19 cellular contexts compared by ENCODE assay signal in genomic region chr7:138712652-138713051, GRCh38. TPM values are rescaled to one million over a fixed set of nuclear protein-coding genes. Genes with fewer than 3 reads are reported as not detected.
DNase-seq lines count a peak whose midpoint lies in the region; ATAC-seq and TF ChIP-seq lines count a peak whose summit lies in the region.
"Had no signal": no experiment of that assay in that cellular context is flagged by ENCODE, and none has a peak within 500 bp of the region (broad histone marks: within the 10 kb centered on the region; RNA-seq: fewer than 3 reads in every experiment).

No MANE protein-coding gene starts in this region.

- no peak overlapping the region for H2AFZ ChIP-seq in trophoblast cell (ENCODE audit: insufficient read depth, low read length, poor library complexity)
- H2AFZ ChIP-seq: GM23248 had no signal

- no peak overlapping the region for H3K23ac ChIP-seq in trophoblast cell (ENCODE audit: low read length)

- H3K27ac Mint-ChIP-seq in activated CD4-positive, alpha-beta T cell treated with anti-CD3 and anti-CD28 coated beads for 36 hours = no peak overlapping the region
- no peak overlapping the region for H3K27ac Mint-ChIP-seq in stimulated activated naive CD8-positive, alpha-beta T cell treated with anti-CD3 and anti-CD28 coated beads, Interleukin-15, amount 100 ng/mL, for 72 hours
- H3K27ac Mint-ChIP-seq in natural killer cell treated with Interleukin-12 subunit alpha and Interleukin-12 subunit beta and Interleukin-15 and Interleukin-18, amount 100 ng/mL, for 72 hours = no peak overlapping the region
- H3K27ac Mint-ChIP-seq: CD4-positive, alpha-beta memory T cell had no signal

- H4K91ac ChIP-seq in trophoblast cell (ENCODE audit: low read depth, low read length) = peak overlapping the region; percentile 34

- no peaks in the 10 kb centered on the region for H3K27me3 ChIP-seq in trophoblast cell (ENCODE audit: insufficient read depth, low read length)
- H3K27me3 ChIP-seq: BLaER1 had no signal

- H2BK120ac ChIP-seq in trophoblast cell (ENCODE audit: insufficient read depth, low read length, poor library complexity) = no peak overlapping the region

- H3K27me3 Mint-ChIP-seq in activated CD4-positive, alpha-beta T cell treated with anti-CD3 and anti-CD28 coated beads for 36 hours = peaks cover 2% of the 10 kb centered on the region
- H3K27me3 Mint-ChIP-seq in stimulated activated naive CD8-positive, alpha-beta T cell treated with anti-CD3 and anti-CD28 coated beads, Interleukin-15, amount 100 ng/mL, for 72 hours = peaks cover 8% of the 10 kb centered on the region
- peaks cover 13 to 27% of the 10 kb centered on the region in 2 donors for H3K27me3 Mint-ChIP-seq in natural killer cell treated with Interleukin-12 subunit alpha and Interleukin-12 subunit beta and Interleukin-15 and Interleukin-18, amount 100 ng/mL, for 72 hours

- no peaks in the 10 kb centered on the region for H3K9me3 Mint-ChIP-seq in activated CD4-positive, alpha-beta T cell treated with anti-CD3 and anti-CD28 coated beads for 36 hours (ENCODE audit: low read depth)
- no peaks in the 10 kb centered on the region for H3K9me3 Mint-ChIP-seq in stimulated activated naive CD8-positive, alpha-beta T cell treated with anti-CD3 and anti-CD28 coated beads, Interleukin-15, amount 100 ng/mL, for 72 hours
- H3K9me3 Mint-ChIP-seq in natural killer cell treated with Interleukin-12 subunit alpha and Interleukin-12 subunit beta and Interleukin-15 and Interleukin-18, amount 100 ng/mL, for 72 hours = no peaks in the 10 kb centered on the region
- H3K9me3 Mint-ChIP-seq: CD4-positive, alpha-beta memory T cell had no signal

- intact Hi-C loops in activated CD4-positive, alpha-beta T cell treated with anti-CD3 and anti-CD28 coated beads for 36 hours (cut with DNase I, micrococcal nuclease) = no loop called here
- intact Hi-C loops in lower leg skin (cut with DNase I; ENCODE audit: low total_unique reads) = no loop called here

- H3K27ac ChIP-seq in trophoblast cell (ENCODE audit: low read depth, low read length) = no peak overlapping the region
- H3K27ac ChIP-seq: 22Rv1, A549, BLaER1, GM23248 had no signal

- no peak overlapping the region for H3K9ac ChIP-seq in trophoblast cell (ENCODE audit: low read length)
- H3K9ac ChIP-seq: BLaER1, GM23248 had no signal

- no peak for TF ChIP-seq CTCF in lower leg skin (IDR thresholded peaks at IDR 0.05)

- CTCF ChIA-PET in activated CD4-positive, alpha-beta T cell treated with anti-CD3 and anti-CD28 coated beads for 36 hours (lab: Charles Lee) = no interaction called here

- no peaks in the 10 kb centered on the region for H3K79me2 ChIP-seq in trophoblast cell (ENCODE audit: control insufficient read depth, insufficient read depth, low read length, poor library complexity)

- peak overlapping the region; percentile 1 for H2BK12ac ChIP-seq in trophoblast cell (ENCODE audit: low read length)

- H3K18ac ChIP-seq in trophoblast cell (ENCODE audit: low read length) = no peak overlapping the region

- H3K4ac ChIP-seq in trophoblast cell (ENCODE audit: low read depth, low read length) = no peak overlapping the region

- peaks cover 15% of the 10 kb centered on the region for H3K4me1 Mint-ChIP-seq in activated CD4-positive, alpha-beta T cell treated with anti-CD3 and anti-CD28 coated beads for 36 hours
- peaks cover 14% of the 10 kb centered on the region for H3K4me1 Mint-ChIP-seq in stimulated activated naive CD8-positive, alpha-beta T cell treated with anti-CD3 and anti-CD28 coated beads, Interleukin-15, amount 100 ng/mL, for 72 hours
- peaks cover 2 to 4% of the 10 kb centered on the region in 2 donors for H3K4me1 Mint-ChIP-seq in natural killer cell treated with Interleukin-12 subunit alpha and Interleukin-12 subunit beta and Interleukin-15 and Interleukin-18, amount 100 ng/mL, for 72 hours (ENCODE audit: low read depth in 2 of 2)

- H2BK5ac ChIP-seq in trophoblast cell (ENCODE audit: low read depth, low read length, poor library complexity) = no peak overlapping the region

- no peak for DNase-seq in activated CD4-positive, alpha-beta T cell treated with anti-CD3 and anti-CD28 coated beads for 36 hours
- DNase-seq in activated CD4-positive, alpha-beta T cell treated with anti-CD3 and anti-CD28 coated beads for 1 hour = no peak
- DNase-seq in stimulated activated naive CD8-positive, alpha-beta T cell treated with anti-CD3 and anti-CD28 coated beads, Interleukin-15, Interleukin-2, amounts not matched to agents 100 U/mL and 50 U/mL, for 24 hours = no peak
- no peak for DNase-seq in stimulated activated naive CD8-positive, alpha-beta T cell treated with anti-CD3 and anti-CD28 coated beads, Interleukin-15, amount 100 ng/mL, for 72 hours
- DNase-seq in trophoblast cell (no peak), lower leg skin (ENCODE audit: low spot score in 2 of 2) (no peak), AG20443 (ENCODE audit: low spot score) (no peak)
- DNase-seq in natural killer cell treated with Interleukin-12 subunit alpha and Interleukin-12 subunit beta and Interleukin-15 and Interleukin-18, amount 100 ng/mL, for 72 hours (ENCODE audit: low spot score) = no peak
- DNase-seq: CD4-positive, alpha-beta memory T cell; DMS153; DMS79; GDM1; GM23248; HCEC 1CT had no signal

- H3K4me3 ChIP-seq in trophoblast cell (ENCODE audit: low read depth, low read length) (no peak overlapping the region), lower leg skin (ENCODE audit: low read depth, poor library complexity, severe bottlenecking) (no peak overlapping the region)
- H3K4me3 ChIP-seq: A549, BLaER1, GM23248 had no signal

- WGBS in trophoblast cell (ENCODE audit: extremely low coverage, insufficient coverage, insufficient read length) = no CpG with 5 or more reads among the region's 9 CpGs
- WGBS in lower leg skin, 2 donors = 94 to 95% methylated on average over 9 of the region's 9 CpGs

- no peaks in the 10 kb centered on the region for H3K36me3 ChIP-seq in trophoblast cell (ENCODE audit: control insufficient read depth in 1 of 2, insufficient read depth in 2 of 2, low read length in 2 of 2)
- H3K36me3 ChIP-seq: BLaER1 had no signal

- ATAC-seq in activated CD4-positive, alpha-beta T cell treated with anti-CD3 and anti-CD28 coated beads for 36 hours = peak; percentile 34
- peak; percentile 51 for ATAC-seq in stimulated activated naive CD8-positive, alpha-beta T cell treated with anti-CD3 and anti-CD28 coated beads, Interleukin-15, Interleukin-2, amounts not matched to agents 100 U/mL and 50 U/mL, for 24 hours
- no peak for ATAC-seq in stimulated activated naive CD8-positive, alpha-beta T cell treated with anti-CD3 and anti-CD28 coated beads, Interleukin-15, amount 100 ng/mL, for 72 hours
- ATAC-seq in natural killer cell treated with Interleukin-12 subunit alpha and Interleukin-12 subunit beta and Interleukin-15 and Interleukin-18, amount 100 ng/mL, for 72 hours = no peak
- ATAC-seq: A549 had no signal

- H4K8ac ChIP-seq in trophoblast cell (ENCODE audit: low read depth, low read length) = no peak overlapping the region

- H3K4me2 ChIP-seq in trophoblast cell (ENCODE audit: low read length) = no peak overlapping the region
- H3K4me2 ChIP-seq: A549, BLaER1 had no signal

- H3K9me3 ChIP-seq in trophoblast cell (ENCODE audit: insufficient read depth, low read depth, low read length) = no peaks in the 10 kb centered on the region
- H3K9me3 ChIP-seq: A549 had no signal

- H3K79me1 ChIP-seq in trophoblast cell (ENCODE audit: low read length) = peaks cover 8% of the 10 kb centered on the region

- no peak overlapping the region for H4K12ac ChIP-seq in trophoblast cell (ENCODE audit: low read depth, low read length)

- no peak overlapping the region for H3K14ac ChIP-seq in trophoblast cell (ENCODE audit: low read length)

- H3K4me1 ChIP-seq in trophoblast cell (ENCODE audit: control insufficient read depth in 1 of 2, insufficient read depth in 2 of 2, low read length in 2 of 2) = peaks cover 4 to 8% of the 10 kb centered on the region in 2 experiments
- H3K4me1 ChIP-seq: A549 had no signal

- no peak overlapping the region for H3K4me3 Mint-ChIP-seq in activated CD4-positive, alpha-beta T cell treated with anti-CD3 and anti-CD28 coated beads for 36 hours
- no peak overlapping the region for H3K4me3 Mint-ChIP-seq in stimulated activated naive CD8-positive, alpha-beta T cell treated with anti-CD3 and anti-CD28 coated beads, Interleukin-15, amount 100 ng/mL, for 72 hours
- no peak overlapping the region for H3K4me3 Mint-ChIP-seq in natural killer cell treated with Interleukin-12 subunit alpha and Interleukin-12 subunit beta and Interleukin-15 and Interleukin-18, amount 100 ng/mL, for 72 hours
- H3K4me3 Mint-ChIP-seq: CD14-positive monocyte; CD4-positive, alpha-beta memory T cell had no signal

- no peak for TF ChIP-seq POLR2A in lower leg skin (IDR thresholded peaks at IDR 0.05)

- H2AK5ac ChIP-seq in trophoblast cell (ENCODE audit: low read length) = peak overlapping the region; percentile 7

- POLR2A ChIA-PET in activated CD4-positive, alpha-beta T cell treated with anti-CD3 and anti-CD28 coated beads for 36 hours (lab: Charles Lee) = no interaction called here

- no peaks in the 10 kb centered on the region for H3K36me3 Mint-ChIP-seq in activated CD4-positive, alpha-beta T cell treated with anti-CD3 and anti-CD28 coated beads for 36 hours (ENCODE audit: low read depth)
- no peaks in the 10 kb centered on the region for H3K36me3 Mint-ChIP-seq in natural killer cell treated with Interleukin-12 subunit alpha and Interleukin-12 subunit beta and Interleukin-15 and Interleukin-18, amount 100 ng/mL, for 72 hours
- H3K36me3 Mint-ChIP-seq: CD14-positive monocyte; CD4-positive, alpha-beta memory T cell had no signal

RNA-seq across cellular contexts. Expression of gene SVOPL, which starts 11.5 kb away (rescaled TPM):
- total RNA-seq in activated CD4-positive, alpha-beta T cell treated with anti-CD3 and anti-CD28 coated beads for 36 hours = not detected
- polyA plus RNA-seq in trophoblast cell (2013) = 1.1 and 1.4 TPM in 2 replicates
- total RNA-seq in lower leg skin = 1 to 10 TPM in 1 of 4 donors, under 1 TPM in 1, not detected in 2; 0.21 to 1.6 TPM
- not detected for total RNA-seq in natural killer cell treated with Interleukin-12 subunit alpha and Interleukin-12 subunit beta and Interleukin-15 and Interleukin-18, amount 100 ng/mL, for 72 hours
- total RNA-seq: CD4-positive, alpha-beta memory T cell; Daoy; GM23248 had no signal
- polyA plus RNA-seq: CD14-positive monocyte; CD4-positive, alpha-beta memory T cell; GM23248 had no signal

Comparison
In these comparisons a context has a peak if more than half of its experiments do, and no peak if none do; other contexts are left out.
1. ATAC-seq: peak in activated CD4-positive, alpha-beta T cell treated with anti-CD3 and anti-CD28 coated beads for 36 hours (single experiment) and stimulated activated naive CD8-positive, alpha-beta T cell treated with anti-CD3 and anti-CD28 coated beads, Interleukin-15, Interleukin-2, amounts not matched to agents 100 U/mL and 50 U/mL, for 24 hours (single experiment); none in stimulated activated naive CD8-positive, alpha-beta T cell treated with anti-CD3 and anti-CD28 coated beads, Interleukin-15, amount 100 ng/mL, for 72 hours (single experiment) and natural killer cell treated with Interleukin-12 subunit alpha and Interleukin-12 subunit beta and Interleukin-15 and Interleukin-18, amount 100 ng/mL, for 72 hours (0 of 2).